1 cellular context compared by ENCODE assay signal in the genomic region with DNA sequence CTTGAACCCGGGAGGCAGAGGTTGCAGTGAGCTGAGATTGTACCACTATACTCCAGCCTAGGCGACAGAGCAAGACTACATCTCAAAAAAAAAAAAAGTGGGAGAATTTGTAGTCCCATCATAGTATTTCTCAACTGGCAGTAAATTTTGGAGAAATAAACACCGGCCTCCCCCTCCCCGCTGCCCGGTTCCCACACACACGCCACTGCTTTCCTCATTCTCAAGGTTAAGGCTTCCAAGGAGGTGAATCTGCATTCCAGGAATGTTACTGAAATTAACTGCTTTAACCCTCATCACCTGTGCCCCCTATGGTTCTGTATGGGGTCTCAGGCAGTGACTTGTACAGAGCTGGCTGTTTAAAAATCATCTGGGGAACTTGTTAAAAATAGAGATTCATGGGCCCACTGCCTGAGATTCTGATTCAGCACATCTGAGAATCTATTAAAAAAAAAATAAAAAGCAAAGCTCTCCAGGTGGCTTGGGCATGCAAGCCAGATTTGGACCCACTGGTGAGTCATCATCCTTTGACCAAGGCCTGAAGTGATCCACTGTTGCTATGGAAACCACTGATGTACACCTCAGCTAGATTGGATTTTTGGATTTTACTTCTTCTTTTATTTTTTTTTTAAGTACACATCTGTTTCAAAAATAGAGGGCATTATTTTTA.
TF ChIP-seq lines count a peak whose summit lies in the region.

No MANE protein-coding gene starts in this region.

TF ChIP-seq in K562, 482 proteins besides CTCF, POLR2A, EP300 and RAD21 (continued from another document):
- TF ChIP-seq, protein P1, sequence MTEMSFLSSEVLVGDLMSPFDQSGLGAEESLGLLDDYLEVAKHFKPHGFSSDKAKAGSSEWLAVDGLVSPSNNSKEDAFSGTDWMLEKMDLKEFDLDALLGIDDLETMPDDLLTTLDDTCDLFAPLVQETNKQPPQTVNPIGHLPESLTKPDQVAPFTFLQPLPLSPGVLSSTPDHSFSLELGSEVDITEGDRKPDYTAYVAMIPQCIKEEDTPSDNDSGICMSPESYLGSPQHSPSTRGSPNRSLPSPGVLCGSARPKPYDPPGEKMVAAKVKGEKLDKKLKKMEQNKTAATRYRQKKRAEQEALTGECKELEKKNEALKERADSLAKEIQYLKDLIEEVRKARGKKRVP (CRISPR knock-in tag; IDR thresholded peaks at IDR 0.05), result no peak
- no peak for TF ChIP-seq HDAC3 (IDR thresholded peaks at IDR 0.05; ENCODE audit: borderline replicate concordance, partially characterized antibody)
- no peak for TF ChIP-seq PRPF4 (IDR thresholded peaks at IDR 0.05; ENCODE audit: insufficient read depth, low read depth, low read length, poor library complexity, severe bottlenecking)
- TF ChIP-seq COPS2 (conservative IDR thresholded peaks at IDR 0.05), result no peak
- TF ChIP-seq, protein P2, sequence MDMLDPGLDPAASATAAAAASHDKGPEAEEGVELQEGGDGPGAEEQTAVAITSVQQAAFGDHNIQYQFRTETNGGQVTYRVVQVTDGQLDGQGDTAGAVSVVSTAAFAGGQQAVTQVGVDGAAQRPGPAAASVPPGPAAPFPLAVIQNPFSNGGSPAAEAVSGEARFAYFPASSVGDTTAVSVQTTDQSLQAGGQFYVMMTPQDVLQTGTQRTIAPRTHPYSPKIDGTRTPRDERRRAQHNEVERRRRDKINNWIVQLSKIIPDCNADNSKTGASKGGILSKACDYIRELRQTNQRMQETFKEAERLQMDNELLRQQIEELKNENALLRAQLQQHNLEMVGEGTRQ (CRISPR knock-in tag; IDR thresholded peaks at IDR 0.05), result no peak
- TF ChIP-seq RFX1 (IDR thresholded peaks at IDR 0.05), result peak; percentile 87
- no peak for TF ChIP-seq XRCC4 (IDR thresholded peaks at IDR 0.05; ENCODE audit: extremely low read depth, insufficient read depth, insufficient read length)
- peak; percentile 36; the same call in 1 of the 2 replicates for TF ChIP-seq JUND (IDR thresholded peaks at IDR 0.05; ENCODE audit: borderline replicate concordance, low read depth, low read length)
- no peak for TF ChIP-seq JUND (tag; IDR thresholded peaks at IDR 0.05; ENCODE audit: borderline replicate concordance, low read depth, low read length)
- TF ChIP-seq, protein P3, sequence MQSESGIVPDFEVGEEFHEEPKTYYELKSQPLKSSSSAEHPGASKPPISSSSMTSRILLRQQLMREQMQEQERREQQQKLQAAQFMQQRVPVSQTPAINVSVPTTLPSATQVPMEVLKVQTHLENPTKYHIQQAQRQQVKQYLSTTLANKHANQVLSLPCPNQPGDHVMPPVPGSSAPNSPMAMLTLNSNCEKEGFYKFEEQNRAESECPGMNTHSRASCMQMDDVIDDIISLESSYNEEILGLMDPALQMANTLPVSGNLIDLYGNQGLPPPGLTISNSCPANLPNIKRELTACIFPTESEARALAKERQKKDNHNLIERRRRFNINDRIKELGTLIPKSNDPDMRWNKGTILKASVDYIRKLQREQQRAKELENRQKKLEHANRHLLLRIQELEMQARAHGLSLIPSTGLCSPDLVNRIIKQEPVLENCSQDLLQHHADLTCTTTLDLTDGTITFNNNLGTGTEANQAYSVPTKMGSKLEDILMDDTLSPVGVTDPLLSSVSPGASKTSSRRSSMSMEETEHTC (IDR thresholded peaks at IDR 0.05), result no peak
- TF ChIP-seq, protein P4, sequence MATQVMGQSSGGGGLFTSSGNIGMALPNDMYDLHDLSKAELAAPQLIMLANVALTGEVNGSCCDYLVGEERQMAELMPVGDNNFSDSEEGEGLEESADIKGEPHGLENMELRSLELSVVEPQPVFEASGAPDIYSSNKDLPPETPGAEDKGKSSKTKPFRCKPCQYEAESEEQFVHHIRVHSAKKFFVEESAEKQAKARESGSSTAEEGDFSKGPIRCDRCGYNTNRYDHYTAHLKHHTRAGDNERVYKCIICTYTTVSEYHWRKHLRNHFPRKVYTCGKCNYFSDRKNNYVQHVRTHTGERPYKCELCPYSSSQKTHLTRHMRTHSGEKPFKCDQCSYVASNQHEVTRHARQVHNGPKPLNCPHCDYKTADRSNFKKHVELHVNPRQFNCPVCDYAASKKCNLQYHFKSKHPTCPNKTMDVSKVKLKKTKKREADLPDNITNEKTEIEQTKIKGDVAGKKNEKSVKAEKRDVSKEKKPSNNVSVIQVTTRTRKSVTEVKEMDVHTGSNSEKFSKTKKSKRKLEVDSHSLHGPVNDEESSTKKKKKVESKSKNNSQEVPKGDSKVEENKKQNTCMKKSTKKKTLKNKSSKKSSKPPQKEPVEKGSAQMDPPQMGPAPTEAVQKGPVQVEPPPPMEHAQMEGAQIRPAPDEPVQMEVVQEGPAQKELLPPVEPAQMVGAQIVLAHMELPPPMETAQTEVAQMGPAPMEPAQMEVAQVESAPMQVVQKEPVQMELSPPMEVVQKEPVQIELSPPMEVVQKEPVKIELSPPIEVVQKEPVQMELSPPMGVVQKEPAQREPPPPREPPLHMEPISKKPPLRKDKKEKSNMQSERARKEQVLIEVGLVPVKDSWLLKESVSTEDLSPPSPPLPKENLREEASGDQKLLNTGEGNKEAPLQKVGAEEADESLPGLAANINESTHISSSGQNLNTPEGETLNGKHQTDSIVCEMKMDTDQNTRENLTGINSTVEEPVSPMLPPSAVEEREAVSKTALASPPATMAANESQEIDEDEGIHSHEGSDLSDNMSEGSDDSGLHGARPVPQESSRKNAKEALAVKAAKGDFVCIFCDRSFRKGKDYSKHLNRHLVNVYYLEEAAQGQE (CRISPR knock-in tag; IDR thresholded peaks at IDR 0.05; ENCODE audit: low read depth), result no peak
- no peak for TF ChIP-seq ARHGAP35 (IDR thresholded peaks at IDR 0.05; ENCODE audit: partially characterized antibody)
- no peak for TF ChIP-seq BRD9 (IDR thresholded peaks at IDR 0.05; ENCODE audit: low read depth, partially characterized antibody)
- no peak for TF ChIP-seq KLF16 (IDR thresholded peaks at IDR 0.05)
- no peak for TF ChIP-seq RB1 (IDR thresholded peaks at IDR 0.05; ENCODE audit: low read depth)
- TF ChIP-seq ZBTB7A (IDR thresholded peaks at IDR 0.05; ENCODE audit: borderline replicate concordance, control insufficient read depth, low read depth, low read length), result no peak
- no peak for TF ChIP-seq TAF9B (IDR thresholded peaks at IDR 0.05; ENCODE audit: partially characterized antibody)
- no peak for TF ChIP-seq YY1 (IDR thresholded peaks at IDR 0.05; ENCODE audit: borderline replicate concordance in 1 of 3, control insufficient read depth in 1 of 3, extremely low read depth in 1 of 3, insufficient read depth in 3 of 3, insufficient read length in 1 of 3, insufficient replicate concordance in 2 of 3, low read depth in 1 of 3, low read length in 2 of 3)
- TF ChIP-seq, protein P5, sequence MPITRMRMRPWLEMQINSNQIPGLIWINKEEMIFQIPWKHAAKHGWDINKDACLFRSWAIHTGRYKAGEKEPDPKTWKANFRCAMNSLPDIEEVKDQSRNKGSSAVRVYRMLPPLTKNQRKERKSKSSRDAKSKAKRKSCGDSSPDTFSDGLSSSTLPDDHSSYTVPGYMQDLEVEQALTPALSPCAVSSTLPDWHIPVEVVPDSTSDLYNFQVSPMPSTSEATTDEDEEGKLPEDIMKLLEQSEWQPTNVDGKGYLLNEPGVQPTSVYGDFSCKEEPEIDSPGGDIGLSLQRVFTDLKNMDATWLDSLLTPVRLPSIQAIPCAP (CRISPR knock-in tag; IDR thresholded peaks at IDR 0.05; ENCODE audit: borderline replicate concordance), result no peak
- no peak for TF ChIP-seq NUFIP1 (IDR thresholded peaks at IDR 0.05; ENCODE audit: partially characterized antibody)
- TF ChIP-seq HSF4 (CRISPR knock-in tag; IDR thresholded peaks at IDR 0.05; ENCODE audit: borderline replicate concordance), result no peak
